In genomic region chr20:49979030-49979832, GRCh38 we compare ENCODE assay signal across 8 cellular contexts. TPM values are rescaled to one million over a fixed set of nuclear protein-coding genes. Genes with fewer than 3 reads are reported as not detected.
DNase-seq lines count a peak whose midpoint lies in the region; ATAC-seq, FAIRE-seq and TF ChIP-seq lines count a peak whose summit lies in the region.
"Had no signal": no experiment of that assay in that cellular context is flagged by ENCODE, and none has a peak within 500 bp of the region (broad histone marks: within the 10 kb centered on the region; RNA-seq: fewer than 3 reads in every experiment).

No MANE protein-coding gene starts in this region.

- peak; percentile 61 for FAIRE-seq in GM12892 (lab: Jason Lieb, UNC)
- FAIRE-seq: islet of Langerhans had no signal

- peak overlapping the region; percentile 51 for H3K4me3 ChIP-seq in choroid plexus epithelial cell (ENCODE audit: low read depth, low read length)

- CTCF ChIA-PET in activated CD4-positive, alpha-beta T cell treated with anti-CD3 and anti-CD28 coated beads for 36 hours (lab: Charles Lee), result interaction anchor here (0.6 to 10.6 kb wide), 25 partner anchors 10 to 497 kb away, joined by 3 to 224 read pairs (median 7); no protein-coding TSS in a partner anchor

- DNase-seq in GM12892 (ENCODE audit: insufficient read length) (peak; percentile 77), NCI-H146 (lab: John Stamatoyannopoulos, UW) (peak; percentile 88), choroid plexus epithelial cell (ENCODE audit: low read depth) (no peak), lung microvascular endothelial cell (ENCODE audit: low read depth in 2 of 2) (peak; percentile 23 to 64)
- DNase-seq in activated CD4-positive, alpha-beta T cell treated with anti-CD3 and anti-CD28 coated beads for 36 hours, result peak; percentile 77
- peak; percentile 47 for DNase-seq in stimulated activated CD8-positive, alpha-beta memory T cell treated with anti-CD3 and anti-CD28 coated beads, Interleukin-12 subunit alpha, Interleukin-12 subunit beta, amount 100 ng/mL, for 1 hour (ENCODE audit: low read depth)

- POLR2A ChIA-PET in activated CD4-positive, alpha-beta T cell treated with anti-CD3 and anti-CD28 coated beads for 36 hours (lab: Charles Lee), result interaction anchor here (0.7 kb wide), 1 partner anchor 92 kb away, joined by 4 read pairs; no protein-coding TSS in a partner anchor

- H3K36me3 Mint-ChIP-seq in activated CD4-positive, alpha-beta T cell treated with anti-CD3 and anti-CD28 coated beads for 36 hours (ENCODE audit: low read depth), result no peaks in the 10 kb centered on the region

- TF ChIP-seq CTCF in choroid plexus epithelial cell (conservative IDR thresholded peaks at IDR 0.05; ENCODE audit: low read depth, low read length), result peak; percentile 81

- ATAC-seq in activated CD4-positive, alpha-beta T cell treated with anti-CD3 and anti-CD28 coated beads for 36 hours, result peak; percentile 62
- ATAC-seq in GM21381 (IDR thresholded peaks at IDR 0.05; ENCODE audit: unreplicated experiment), result no peak

- peaks cover 15% of the 10 kb centered on the region for H3K4me1 Mint-ChIP-seq in activated CD4-positive, alpha-beta T cell treated with anti-CD3 and anti-CD28 coated beads for 36 hours

- H3K9me3 Mint-ChIP-seq in activated CD4-positive, alpha-beta T cell treated with anti-CD3 and anti-CD28 coated beads for 36 hours (ENCODE audit: low read depth), result no peaks in the 10 kb centered on the region

- H3K4me3 Mint-ChIP-seq in activated CD4-positive, alpha-beta T cell treated with anti-CD3 and anti-CD28 coated beads for 36 hours, result no peak overlapping the region

- intact Hi-C loops in activated CD4-positive, alpha-beta T cell treated with anti-CD3 and anti-CD28 coated beads for 36 hours (cut with DNase I, micrococcal nuclease), result loop anchor here (1.0 kb wide), 4 partner anchors 92 to 200 kb away; no protein-coding TSS in a partner anchor

- peaks cover 7% of the 10 kb centered on the region for H3K27me3 Mint-ChIP-seq in activated CD4-positive, alpha-beta T cell treated with anti-CD3 and anti-CD28 coated beads for 36 hours

- H3K27ac Mint-ChIP-seq in activated CD4-positive, alpha-beta T cell treated with anti-CD3 and anti-CD28 coated beads for 36 hours, result no peak overlapping the region

- TF ChIP-seq POLR2A in GM12892 (IDR thresholded peaks at IDR 0.05; ENCODE audit: low read depth, low read length), result no peak

RNA-seq across cellular contexts. Expression of gene SNAI1, which starts 3.5 kb away (rescaled TPM):
- polyA plus RNA-seq in GM12892 (2012; ENCODE audit: missing spikeins), result 0.36 TPM
- under 1 TPM; 0.25 to 0.34 TPM for total RNA-seq in activated CD4-positive, alpha-beta T cell treated with anti-CD3 and anti-CD28 coated beads for 36 hours
- total RNA-seq in lung microvascular endothelial cell, result 1.1 and 1.8 TPM in 2 replicates

RNA-seq across cellular contexts. Expression of gene RNF114, which starts 43.0 kb away (rescaled TPM):
- 50.3 TPM for polyA plus RNA-seq in GM12892 (2012; ENCODE audit: missing spikeins)
- 10 to 100 TPM; 47.5 to 66.6 TPM for total RNA-seq in activated CD4-positive, alpha-beta T cell treated with anti-CD3 and anti-CD28 coated beads for 36 hours
- 25.9 and 37.3 TPM in 2 replicates for total RNA-seq in lung microvascular endothelial cell
